Comparison of ENCODE assay signal across 7 cellular contexts in genomic region chr1:165712764-165713163, GRCh38.
"Had no signal": no experiment of that assay in that cellular context is flagged by ENCODE, and none has a peak within 500 bp of the region (broad histone marks: within the 10 kb centered on the region; RNA-seq: fewer than 3 reads in every experiment).

No MANE protein-coding gene starts in this region.

- DNase-seq: GDM1, GF-D8 had no signal

- ATAC-seq: GM12878 had no signal

- H3K4me3 ChIP-seq: GM12878 had no signal

- FAIRE-seq: GM12878, GM12891, GM12892, GM18507, GM19239 had no signal
